In the genomic region with DNA sequence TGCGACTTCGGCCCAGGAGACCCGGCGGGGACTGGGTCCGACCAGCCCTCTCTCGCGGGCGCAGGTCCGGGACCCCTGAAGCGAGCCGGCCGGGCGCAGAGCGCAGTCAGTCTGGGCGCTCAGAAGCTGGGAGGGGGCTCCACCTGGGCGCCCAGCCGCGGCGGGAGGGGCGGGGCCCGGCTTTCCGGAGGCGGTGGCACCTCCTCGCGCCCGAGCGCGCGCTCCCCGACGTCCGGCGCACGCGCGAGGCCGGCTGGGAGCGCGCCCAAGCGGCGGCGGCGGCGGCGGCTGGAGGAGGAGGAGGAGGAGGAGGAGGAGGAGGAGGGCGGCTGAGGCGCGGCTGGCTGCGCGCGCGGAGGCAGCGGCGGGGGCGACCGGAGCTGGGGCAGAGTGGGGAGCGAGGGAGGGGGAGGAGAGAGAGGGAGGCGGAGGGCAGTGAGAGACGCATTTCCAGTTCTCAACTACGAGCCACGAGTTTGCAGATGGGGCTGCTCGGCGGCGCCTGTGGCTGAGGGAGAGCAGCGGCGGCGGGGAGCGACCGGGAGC, we compare ENCODE assay signal across 8 cellular contexts. TPM values are rescaled to one million over a fixed set of nuclear protein-coding genes. Genes with fewer than 3 reads are reported as not detected.
DNase-seq lines count a peak whose midpoint lies in the region; ATAC-seq, FAIRE-seq and TF ChIP-seq lines count a peak whose summit lies in the region.

PALS2 (plus strand) TSS at position 445 of the 546 bp plus-strand sequence. CDS start 50,216 bp downstream, outside the sequence.

- H3K36me3 ChIP-seq in HUES48 (ENCODE audit: control insufficient read depth, insufficient read depth, low read length) (no peaks in the 10 kb centered on the region), stomach (no peaks in the 10 kb centered on the region)

- TF ChIP-seq EP300 in stomach (IDR thresholded peaks at IDR 0.05) = no peak

- DNase-seq in D721Med (ENCODE audit: insufficient read length, low spot score) (peak; percentile 52), RPMI7951 (ENCODE audit: low read depth) (peak; percentile 75), fibroblast of the aortic adventitia (ENCODE audit: low read depth) (peak; percentile 62), nephron progenitor cell (peak; percentile 85), stomach (peak; percentile 76)
- DNase-seq in activated T-helper 9 cell treated with anti-CD3 and anti-CD28 coated beads, Interleukin-2, amount 50 U/mL, for 16 hours (ENCODE audit: low read depth) = peak; percentile 66

- peak within 1 kb of the TSS; percentile 57 for H3K9ac ChIP-seq in HUES48 (ENCODE audit: low read depth, low read length)

- H3K4me1 Mint-ChIP-seq in nephron progenitor cell = peaks cover 42% of the 10 kb centered on the region

- TF ChIP-seq CTCF in D721Med (IDR thresholded peaks at IDR 0.05; ENCODE audit: insufficient read depth, missing control alignments) = no peak
- TF ChIP-seq CTCF in fibroblast of the aortic adventitia (IDR thresholded peaks at IDR 0.05; ENCODE audit: insufficient read depth, low read length) = no peak
- no peak for TF ChIP-seq CTCF in nephron progenitor cell (IDR thresholded peaks at IDR 0.05)
- no peak for TF ChIP-seq CTCF in stomach (IDR thresholded peaks at IDR 0.05)

- peak; percentile 43 for ATAC-seq in GM21390 (IDR thresholded peaks at IDR 0.05; ENCODE audit: unreplicated experiment)

- no peak for FAIRE-seq in D721Med (lab: Jason Lieb, UNC)

- peak within 1 kb of the TSS; percentile 99 for H3K4me3 Mint-ChIP-seq in nephron progenitor cell

- peaks cover 12% of the 10 kb centered on the region for H3K27me3 ChIP-seq in HUES48 (ENCODE audit: control insufficient read depth, insufficient read depth, low read length)
- peaks cover 0 to 52% (median 8%) of the 10 kb centered on the region in 3 donors for H3K27me3 ChIP-seq in stomach

- intact Hi-C loops in stomach (cut with DNase I; ENCODE audit: low total_unique reads) = no loop called here

- H3K4me3 ChIP-seq in HUES48 (ENCODE audit: low read depth, low read length) (peak within 1 kb of the TSS; percentile 76), fibroblast of the aortic adventitia (ENCODE audit: low read depth, low read length) (peak within 1 kb of the TSS; percentile 80), stomach (peak within 1 kb of the TSS; percentile 76 to 90 (median 82))

- no peak for TF ChIP-seq POLR2A in stomach (IDR thresholded peaks at IDR 0.05)

- H3K27ac ChIP-seq in HUES48 (ENCODE audit: low read depth, low read length) (peak within 1 kb of the TSS; percentile 84), stomach (peak within 1 kb of the TSS; percentile 69 to 86 (median 83))

- H3K4me1 ChIP-seq in HUES48 (ENCODE audit: control insufficient read depth, insufficient read depth, low read length) (peaks cover 64% of the 10 kb centered on the region), stomach (peaks cover 4 to 21% (median 17%) of the 10 kb centered on the region in 4 donors)

- H3K9me3 ChIP-seq in HUES48 (ENCODE audit: control insufficient read depth, insufficient read depth, low read length) (no peaks in the 10 kb centered on the region), stomach (no peaks in the 10 kb centered on the region)

- no peaks in the 10 kb centered on the region for H3K9me3 Mint-ChIP-seq in nephron progenitor cell

- 0 to 1% (median 0%) methylated on average over 8 to 65 of the region's 69 CpGs for WGBS in stomach, 5 donors

- peak within 1 kb of the TSS; percentile 93 for H3K27ac Mint-ChIP-seq in nephron progenitor cell

- no peaks in the 10 kb centered on the region for H3K36me3 Mint-ChIP-seq in nephron progenitor cell (ENCODE audit: low read depth)

- peaks cover 38% of the 10 kb centered on the region for H3K27me3 Mint-ChIP-seq in nephron progenitor cell (ENCODE audit: low read depth, poor library complexity)

RNA-seq across cellular contexts. Expression of gene PALS2, which starts in this region (rescaled TPM):
- 13.3 and 15.3 TPM in 2 replicates for total RNA-seq in RPMI7951 (2014; rRNA removed; shearing (Covaris generic))
- 48.0 and 131 TPM in 2 replicates for total RNA-seq in fibroblast of the aortic adventitia (ENCODE audit: low replicate concordance)
- 10 to 100 TPM in 2 of 5 donors, 1 to 10 TPM in 2, under 1 TPM in 1; 0.58 to 27.0 (median 8.9) TPM for total RNA-seq in stomach
- 1 to 10 TPM; 1.3 to 3.5 (median 3.2) TPM for polyA plus RNA-seq in stomach

Comparison
In these comparisons a context has a peak if more than half of its experiments do, and no peak if none do; other contexts are left out.
1. Peak in every context shown above with its lines: DNase-seq, ATAC-seq, H3K4me3 ChIP-seq and H3K27ac ChIP-seq.